Comparison of ENCODE assay signal across 1 cellular context in genomic region chr2:189660803-189661147, GRCh38.
TF ChIP-seq lines count a peak whose summit lies in the region.

No MANE protein-coding gene starts in this region.

TF ChIP-seq in HCT116, 20 proteins besides CTCF, POLR2A, EP300 and RAD21:
- TF ChIP-seq TCF7L2 (IDR thresholded peaks at IDR 0.05; ENCODE audit: borderline replicate concordance, extremely low read depth, insufficient read depth, insufficient read length) (no peak), EZH2phosphoT487 (IDR thresholded peaks at IDR 0.05; ENCODE audit: borderline replicate concordance) (no peak), FOSL1 (IDR thresholded peaks at IDR 0.05; ENCODE audit: low read depth) (no peak), EGR1 (IDR thresholded peaks at IDR 0.05; ENCODE audit: low read depth) (no peak), SP1 (IDR thresholded peaks at IDR 0.05; ENCODE audit: low read depth) (no peak), POLR2AphosphoS5 (IDR thresholded peaks at IDR 0.05; ENCODE audit: low read depth, low read length) (no peak), ELF1 (IDR thresholded peaks at IDR 0.05; ENCODE audit: borderline replicate concordance, low read depth) (no peak), ZFX (IDR thresholded peaks at IDR 0.05) (no peak), YY1 (IDR thresholded peaks at IDR 0.05; ENCODE audit: extremely low read depth, insufficient replicate concordance, low read depth, low read length) (no peak), SRF (IDR thresholded peaks at IDR 0.05; ENCODE audit: low read depth) (no peak), JUND (IDR thresholded peaks at IDR 0.05) (no peak), ZNF274 (IDR thresholded peaks at IDR 0.05; ENCODE audit: low read depth, low read length) (no peak), EZH2 (IDR thresholded peaks at IDR 0.05) (no peak), SIN3A (IDR thresholded peaks at IDR 0.05; ENCODE audit: low read depth) (no peak), REST (IDR thresholded peaks at IDR 0.05; ENCODE audit: low read depth) (no peak)
